ENCODE assay signal across 1 cellular context in the genomic region with DNA sequence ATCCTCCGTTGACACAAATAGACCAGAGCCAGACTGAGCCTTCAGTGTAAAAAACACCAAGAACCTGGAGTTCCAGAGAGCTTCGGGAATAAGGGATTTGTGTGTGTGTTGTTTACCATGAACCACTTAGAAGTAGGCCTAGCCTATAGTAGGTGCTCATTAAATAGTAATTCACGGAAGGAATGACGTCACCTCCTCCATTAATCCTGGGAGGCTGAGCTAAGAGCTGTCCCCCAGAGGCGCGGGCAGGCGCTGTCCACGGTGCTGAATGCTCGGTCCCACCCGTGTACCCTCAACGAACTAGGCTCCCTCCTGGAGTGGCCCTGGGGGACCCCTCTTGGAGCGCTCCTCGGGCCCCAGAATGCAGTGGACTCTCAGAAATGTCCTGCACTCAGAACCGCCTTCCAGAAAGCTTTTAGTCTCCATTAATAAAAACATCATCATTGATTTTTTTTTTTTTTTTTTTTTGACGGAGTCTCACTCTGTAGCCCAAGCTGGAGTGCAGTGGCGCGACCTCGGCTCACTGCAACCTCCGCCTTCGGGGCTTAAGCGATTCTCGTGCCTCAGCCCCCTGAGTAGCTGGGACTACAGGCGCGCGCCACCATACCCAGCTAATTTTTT.
TF ChIP-seq lines count a peak whose summit lies in the region.

No MANE protein-coding gene starts in this region.

TF ChIP-seq in K562, 482 proteins besides CTCF, POLR2A, EP300 and RAD21 (continued from another document):
- TF ChIP-seq ZC3H4 (CRISPR knock-in tag; IDR thresholded peaks at IDR 0.05; ENCODE audit: borderline replicate concordance): no peak
- TF ChIP-seq NFRKB (IDR thresholded peaks at IDR 0.05; ENCODE audit: low read depth): no peak
- TF ChIP-seq C11orf30 (IDR thresholded peaks at IDR 0.05; ENCODE audit: low read depth): no peak
